8 cellular contexts compared by ENCODE assay signal in genomic region chr6:33744001-33744848, GRCh38. TPM values are rescaled to one million over a fixed set of nuclear protein-coding genes. Genes with fewer than 3 reads are reported as not detected.
DNase-seq lines count a peak whose midpoint lies in the region; ATAC-seq and TF ChIP-seq lines count a peak whose summit lies in the region.

No MANE protein-coding gene starts in this region.

- peak; percentile 72 for DNase-seq in AG10803 (ENCODE audit: low read depth)
- DNase-seq in HFF-Myc (ENCODE audit: extremely low read depth, low read depth): peak; percentile 77
- DNase-seq in NCI-H748 treated with DMSO at 0.1 percent for 48 hours (lab: John Stamatoyannopoulos, UW): peak; percentile 72
- peak; percentile 70 to 73 for DNase-seq in activated CD4-positive, alpha-beta T cell treated with anti-CD3 and anti-CD28 coated beads, Interleukin-2, amount 50 U/mL, for 4 hours
- DNase-seq in effector CD8-positive, alpha-beta T cell (lab: John Stamatoyannopoulos, UW): peak; percentile 51
- peak; percentile 70 to 77 for DNase-seq in lung microvascular endothelial cell (ENCODE audit: low read depth in 2 of 2)
- DNase-seq in stimulated activated CD4-positive, alpha-beta T cell treated with anti-CD3 and anti-CD28 coated beads, TNF-alpha, amount 100 ng/mL, for 48 hours (ENCODE audit: low read depth in 3 of 3): peak; percentile 51 to 69 (median 55)

- TF ChIP-seq CTCF in AG10803 (conservative IDR thresholded peaks at IDR 0.05; ENCODE audit: low read length) (peak; percentile 92), HFF-Myc (IDR thresholded peaks at IDR 0.05; ENCODE audit: low read depth, low read length, missing control alignments) (peak; percentile 96)

- ATAC-seq in HG03139 (IDR thresholded peaks at IDR 0.05; ENCODE audit: unreplicated experiment): no peak

- H3K4me3 ChIP-seq in AG10803 (ENCODE audit: low read length) (no peak overlapping the region), HFF-Myc (replicated peaks; ENCODE audit: low read depth, low read length) (no peak overlapping the region)

RNA-seq across cellular contexts. Expression of gene IP6K3, which starts 2.5 kb away (rescaled TPM):
- not detected in 2 replicates for total RNA-seq in lung microvascular endothelial cell

RNA-seq across cellular contexts. Expression of gene UQCC2, which starts 32.7 kb away (rescaled TPM):
- total RNA-seq in lung microvascular endothelial cell: 18.8 and 20.0 TPM in 2 replicates

RNA-seq across cellular contexts. Expression of gene LEMD2, which starts 44.7 kb away (rescaled TPM):
- 27.9 and 34.3 TPM in 2 replicates for total RNA-seq in lung microvascular endothelial cell

RNA-seq across cellular contexts. Expression of gene MLN, which starts 59.6 kb away (rescaled TPM):
- not detected in 2 replicates for total RNA-seq in lung microvascular endothelial cell
